Comparison of ENCODE assay signal across 12 cellular contexts in genomic region chr18:55452123-55452611, GRCh38.
DNase-seq lines count a peak whose midpoint lies in the region; ATAC-seq and TF ChIP-seq lines count a peak whose summit lies in the region.
"Had no signal": no experiment of that assay in that cellular context is flagged by ENCODE, and none has a peak within 500 bp of the region (broad histone marks: within the 10 kb centered on the region; RNA-seq: fewer than 3 reads in every experiment).

No MANE protein-coding gene starts in this region.

- no peak overlapping the region for H3K4me3 Mint-ChIP-seq in nephron progenitor cell
- H3K4me3 Mint-ChIP-seq in activated T-helper 17 cell treated with anti-CD3 and anti-CD28 coated beads, Interleukin-2, amount 50 U/mL, for 72 hours = no peak overlapping the region
- H3K4me3 Mint-ChIP-seq: natural killer cell had no signal

- no peak overlapping the region for H3K4me3 ChIP-seq in epithelial cell of esophagus (ENCODE audit: low read length)
- H3K4me3 ChIP-seq: cardiac muscle cell, SJSA1 had no signal

- intact Hi-C loops in posterior vena cava (cut with DNase I) = no loop called here

- peak overlapping the region; percentile 83 for H3K27ac Mint-ChIP-seq in nephron progenitor cell
- no peak overlapping the region for H3K27ac Mint-ChIP-seq in activated T-helper 17 cell treated with anti-CD3 and anti-CD28 coated beads, Interleukin-2, amount 50 U/mL, for 72 hours
- H3K27ac Mint-ChIP-seq: activated T-helper 2 cell treated with anti-CD3 and anti-CD28 coated beads, Interferon-gamma antibody, Interleukin-2, Interleukin-4, amounts not matched to agents 10 μg/mL and 5 μg/mL and 100 μg/mL, durations not matched to agents 14 hours and 24 hours and 36 hours; natural killer cell had no signal

- peaks cover 28% of the 10 kb centered on the region for H3K4me1 Mint-ChIP-seq in nephron progenitor cell
- no peaks in the 10 kb centered on the region for H3K4me1 Mint-ChIP-seq in activated T-helper 17 cell treated with anti-CD3 and anti-CD28 coated beads, Interleukin-2, amount 50 U/mL, for 72 hours

- H3K36me3 Mint-ChIP-seq in nephron progenitor cell (ENCODE audit: low read depth) = peaks cover 31% of the 10 kb centered on the region
- no peaks in the 10 kb centered on the region for H3K36me3 Mint-ChIP-seq in activated T-helper 17 cell treated with anti-CD3 and anti-CD28 coated beads, Interleukin-2, amount 50 U/mL, for 72 hours (ENCODE audit: low read depth)
- H3K36me3 Mint-ChIP-seq: natural killer cell had no signal

- no peak for ATAC-seq in activated T-helper 17 cell treated with anti-CD3 and anti-CD28 coated beads, Interleukin-2, amount 50 U/mL, for 72 hours (replicated peaks)
- ATAC-seq: natural killer cell had no signal

- no peaks in the 10 kb centered on the region for H3K27me3 Mint-ChIP-seq in nephron progenitor cell (ENCODE audit: low read depth, poor library complexity)
- no peaks in the 10 kb centered on the region for H3K27me3 Mint-ChIP-seq in activated T-helper 17 cell treated with anti-CD3 and anti-CD28 coated beads, Interleukin-2, amount 50 U/mL, for 72 hours

- DNase-seq in AG20443 (ENCODE audit: low spot score) = peak; percentile 50
- peak; percentile 76 for DNase-seq in NCI-H1105 treated with DMSO at 0.1 percent for 48 hours (lab: John Stamatoyannopoulos, UW)
- DNase-seq in epithelial cell of esophagus (ENCODE audit: low read depth) = peak; percentile 93
- DNase-seq in nephron progenitor cell = no peak
- DNase-seq in posterior vena cava (ENCODE audit: low spot score) = no peak
- DNase-seq in activated CD4-positive, alpha-beta T cell treated with anti-CD3 and anti-CD28 coated beads, Interleukin-2, amount 50 U/mL, for 4 hours = no peak
- DNase-seq in SW480 (ENCODE audit: low spot score) = no peak
- DNase-seq: natural killer cell had no signal

- peaks cover 10% of the 10 kb centered on the region for H3K9me3 Mint-ChIP-seq in nephron progenitor cell
- H3K9me3 Mint-ChIP-seq in activated T-helper 17 cell treated with anti-CD3 and anti-CD28 coated beads, Interleukin-2, amount 50 U/mL, for 72 hours = no peaks in the 10 kb centered on the region
- H3K9me3 Mint-ChIP-seq: activated T-helper 2 cell treated with anti-CD3 and anti-CD28 coated beads, Interferon-gamma antibody, Interleukin-2, Interleukin-4, amounts not matched to agents 10 μg/mL and 5 μg/mL and 100 μg/mL, durations not matched to agents 14 hours and 24 hours and 36 hours; natural killer cell had no signal

- TF ChIP-seq CTCF in epithelial cell of esophagus (IDR thresholded peaks at IDR 0.05; ENCODE audit: insufficient read depth, low read depth, low read length, missing control alignments) (no peak), nephron progenitor cell (IDR thresholded peaks at IDR 0.05) (no peak)

Comparison
In these comparisons a context has a peak if more than half of its experiments do, and no peak if none do; other contexts are left out.
1. DNase-seq: peak in AG20443 (single experiment), NCI-H1105 treated with DMSO at 0.1 percent for 48 hours (single experiment) and epithelial cell of esophagus (single experiment); none in nephron progenitor cell (single experiment), posterior vena cava (single experiment), activated CD4-positive, alpha-beta T cell treated with anti-CD3 and anti-CD28 coated beads, Interleukin-2, amount 50 U/mL, for 4 hours (0 of 2) and SW480 (single experiment).